In genomic region chr1:184427722-184428121, GRCh38 we compare ENCODE assay signal across 19 cellular contexts. TPM values are rescaled to one million over a fixed set of nuclear protein-coding genes. Genes with fewer than 3 reads are reported as not detected.
"Had no signal": no experiment of that assay in that cellular context is flagged by ENCODE, and none has a peak within 500 bp of the region (broad histone marks: within the 10 kb centered on the region; RNA-seq: fewer than 3 reads in every experiment).

No MANE protein-coding gene starts in this region.

- H3K36me3 ChIP-seq: heart left ventricle, pancreas, stomach, thoracic aorta, vagina had no signal

- H3K4me1 ChIP-seq: pancreas had no signal

- H3K27ac ChIP-seq: epithelial cell of prostate, heart left ventricle, left ventricle myocardium inferior, pancreas, stomach, thoracic aorta, vagina had no signal

- DNase-seq: effector memory CD8-positive, alpha-beta T cell; foreskin melanocyte; heart left ventricle; hypothalamus; islet precursor cell; left ventricle myocardium inferior; mammary epithelial cell; naive thymus-derived CD4-positive, alpha-beta T cell; occipital lobe; pancreas; right cardiac atrium; small intestine; stimulated activated CD4-positive, alpha-beta T cell treated with anti-CD3 and anti-CD28 coated beads, Interleukin-12 subunit alpha, Interleukin-12 subunit beta, amount 100 ng/mL, for 4 hours; stimulated activated naive CD4-positive, alpha-beta T cell; stomach; substantia nigra had no signal

- H3K27me3 ChIP-seq: heart left ventricle, pancreas, stomach, vagina had no signal

- H3K4me3 ChIP-seq: heart left ventricle, left ventricle myocardium inferior, pancreas, stomach, thoracic aorta, vagina had no signal

- H3K9me3 ChIP-seq: pancreas, stomach, thoracic aorta, vagina had no signal

- ATAC-seq: effector memory CD8-positive, alpha-beta T cell; heart left ventricle; naive thymus-derived CD4-positive, alpha-beta T cell; pancreas; right cardiac atrium had no signal

RNA-seq across cellular contexts. Expression of gene C1orf21, which starts 40.9 kb away (rescaled TPM):
- polyA plus RNA-seq: naive thymus-derived CD4-positive, alpha-beta T cell had no signal
